In the genomic region with DNA sequence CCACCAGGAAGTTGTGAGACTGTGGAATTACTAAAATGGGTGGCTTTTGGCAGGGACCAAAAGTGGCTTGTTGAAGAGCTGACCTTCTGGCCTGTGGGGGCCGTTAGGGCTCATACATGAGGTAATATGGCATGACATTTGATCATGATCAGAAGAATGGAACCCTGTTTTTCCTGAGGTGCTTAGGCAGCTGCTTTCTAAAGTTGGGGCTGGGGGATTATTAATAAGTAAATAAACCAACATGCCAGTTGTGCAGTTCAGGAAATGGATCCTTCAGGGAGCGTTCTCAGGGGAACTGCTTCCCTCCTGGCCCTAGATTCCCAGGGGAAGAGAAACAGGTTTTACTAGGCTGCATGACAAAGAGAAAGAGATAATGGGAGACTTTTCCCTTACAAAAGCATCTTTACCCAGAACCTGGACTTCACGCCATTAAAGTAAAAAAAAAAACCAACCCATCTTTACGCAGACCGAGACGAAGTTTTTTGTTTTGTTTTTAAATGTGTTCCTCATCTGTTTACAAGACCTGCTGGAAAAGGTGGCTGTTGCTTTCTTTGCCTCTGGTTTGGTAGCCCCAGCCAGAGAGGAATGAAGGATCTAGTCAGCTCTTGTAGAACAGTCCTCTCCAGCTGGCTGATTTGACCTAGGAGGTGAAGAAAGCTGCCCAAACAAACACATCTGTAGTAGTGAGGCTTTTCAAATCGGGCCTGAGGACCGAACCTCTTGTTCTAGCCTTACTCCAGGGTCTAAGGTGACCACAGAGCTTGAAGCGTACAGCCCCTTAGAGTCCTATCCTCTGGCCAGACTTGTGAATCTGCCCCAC, we compare ENCODE assay signal across 1 cellular context.
TF ChIP-seq lines count a peak whose summit lies in the region.

No MANE protein-coding gene starts in this region.

TF ChIP-seq in SK-N-SH treated with all-trans-retinoic acid at 6 μM for 48 hours, 23 proteins besides CTCF, POLR2A, EP300 and RAD21 (continued from another document):
- TF ChIP-seq PPARA (CRISPR knock-in tag; IDR thresholded peaks at IDR 0.05; ENCODE audit: borderline replicate concordance) (no peak), BACH2 (CRISPR knock-in tag; IDR thresholded peaks at IDR 0.05; ENCODE audit: borderline replicate concordance) (no peak)
- TF ChIP-seq, protein P1, sequence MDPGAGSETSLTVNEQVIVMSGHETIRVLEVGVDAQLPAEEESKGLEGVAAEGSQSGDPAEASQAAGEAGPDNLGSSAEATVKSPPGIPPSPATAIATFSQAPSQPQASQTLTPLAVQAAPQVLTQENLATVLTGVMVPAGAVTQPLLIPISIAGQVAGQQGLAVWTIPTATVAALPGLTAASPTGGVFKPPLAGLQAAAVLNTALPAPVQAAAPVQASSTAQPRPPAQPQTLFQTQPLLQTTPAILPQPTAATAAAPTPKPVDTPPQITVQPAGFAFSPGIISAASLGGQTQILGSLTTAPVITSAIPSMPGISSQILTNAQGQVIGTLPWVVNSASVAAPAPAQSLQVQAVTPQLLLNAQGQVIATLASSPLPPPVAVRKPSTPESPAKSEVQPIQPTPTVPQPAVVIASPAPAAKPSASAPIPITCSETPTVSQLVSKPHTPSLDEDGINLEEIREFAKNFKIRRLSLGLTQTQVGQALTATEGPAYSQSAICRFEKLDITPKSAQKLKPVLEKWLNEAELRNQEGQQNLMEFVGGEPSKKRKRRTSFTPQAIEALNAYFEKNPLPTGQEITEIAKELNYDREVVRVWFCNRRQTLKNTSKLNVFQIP (CRISPR knock-in tag; IDR thresholded peaks at IDR 0.05; ENCODE audit: borderline replicate concordance, low read depth): no peak
